ENCODE assay signal across 11 cellular contexts in genomic region chr7:34036069-34036920, GRCh38.
A peak's percentile ranks its signal among the peaks of the same experiment; 100 is the strongest.
DNase-seq lines count a peak whose midpoint lies in the region; ATAC-seq and TF ChIP-seq lines count a peak whose summit lies in the region.
"Had no signal": no experiment of that assay in that cellular context is flagged by ENCODE, and none has a peak within 500 bp of the region (broad histone marks: within the 10 kb centered on the region; RNA-seq: fewer than 3 reads in every experiment).

No MANE protein-coding gene starts in this region.

- TF ChIP-seq POLR2A in esophagus squamous epithelium (IDR thresholded peaks at IDR 0.05) = no peak

- H3K27me3 Mint-ChIP-seq in CD4-positive, alpha-beta memory T cell = peaks cover 1 to 2% of the 10 kb centered on the region in 2 donors

- H3K9me3 ChIP-seq in muscle layer of duodenum (ENCODE audit: control insufficient read depth in 1 of 2, low read length in 2 of 2) (no peaks in the 10 kb centered on the region), esophagus squamous epithelium (no peaks in the 10 kb centered on the region)
- no peaks in the 10 kb centered on the region for H3K9me3 ChIP-seq in CD4-positive, alpha-beta memory T cell (ENCODE audit: control insufficient read depth in 1 of 2, low read length in 2 of 2)

- H3K4me1 Mint-ChIP-seq in CD4-positive, alpha-beta memory T cell = no peaks in the 10 kb centered on the region
- H3K4me1 Mint-ChIP-seq: natural killer cell had no signal

- H3K36me3 ChIP-seq in muscle layer of duodenum (ENCODE audit: control insufficient read depth in 1 of 2, insufficient read depth in 2 of 2, low read length in 2 of 2) (no peaks in the 10 kb centered on the region), esophagus squamous epithelium (no peaks in the 10 kb centered on the region)
- no peaks in the 10 kb centered on the region for H3K36me3 ChIP-seq in CD4-positive, alpha-beta memory T cell (ENCODE audit: insufficient read depth, low read length)

- CTCF ChIA-PET in CD4-positive, alpha-beta memory T cell (lab: Charles Lee; ENCODE audit: partially characterized antibody) = no interaction called here

- POLR2A ChIA-PET in CD4-positive, alpha-beta memory T cell (lab: Charles Lee; ENCODE audit: partially characterized antibody) = no interaction called here

- no peaks in the 10 kb centered on the region for H3K36me3 Mint-ChIP-seq in CD4-positive, alpha-beta memory T cell
- H3K36me3 Mint-ChIP-seq: natural killer cell had no signal

- peaks cover 0 to 5% (median 0%) of the 10 kb centered on the region in 8 donors for H3K9me3 Mint-ChIP-seq in CD4-positive, alpha-beta memory T cell
- H3K9me3 Mint-ChIP-seq: natural killer cell had no signal

- H3K27me3 ChIP-seq in muscle layer of duodenum (ENCODE audit: low read depth, low read length) (no peaks in the 10 kb centered on the region), esophagus squamous epithelium (no peaks in the 10 kb centered on the region)
- no peaks in the 10 kb centered on the region for H3K27me3 ChIP-seq in CD4-positive, alpha-beta memory T cell (ENCODE audit: insufficient read depth, low read length)

- TF ChIP-seq CTCF in esophagus squamous epithelium (IDR thresholded peaks at IDR 0.05) = no peak

- H3K4me1 ChIP-seq in muscle layer of duodenum (ENCODE audit: control insufficient read depth in 1 of 2, insufficient read depth in 2 of 2, low read length in 2 of 2) (peaks cover 4 to 10% of the 10 kb centered on the region in 2 donors), esophagus squamous epithelium (peaks cover 0 to 9% (median 4%) of the 10 kb centered on the region in 3 donors)
- H3K4me1 ChIP-seq in CD4-positive, alpha-beta memory T cell (ENCODE audit: insufficient read depth, low read length) = no peaks in the 10 kb centered on the region

- ATAC-seq in HG03159 (IDR thresholded peaks at IDR 0.05; ENCODE audit: unreplicated experiment) = no peak
- ATAC-seq: natural killer cell had no signal

- H3K4me3 Mint-ChIP-seq in CD4-positive, alpha-beta memory T cell = no peak overlapping the region
- H3K4me3 Mint-ChIP-seq: natural killer cell had no signal

- intact Hi-C loops in esophagus squamous epithelium (cut with DNase I) = no loop called here
- intact Hi-C loops in CD4-positive, alpha-beta memory T cell (cut with micrococcal nuclease) = no loop called here

- 42 to 47% methylated on average over 7 to 8 of the region's 8 CpGs for WGBS in esophagus squamous epithelium, 2 donors

- no peak overlapping the region for H3K27ac Mint-ChIP-seq in CD4-positive, alpha-beta memory T cell
- H3K27ac Mint-ChIP-seq: natural killer cell had no signal

- H3K27ac ChIP-seq in epithelial cell of prostate (no peak overlapping the region), muscle layer of duodenum (ENCODE audit: low read length) (peak overlapping the region; percentile 4), esophagus squamous epithelium (no peak overlapping the region)
- H3K27ac ChIP-seq in CD4-positive, alpha-beta memory T cell (ENCODE audit: low read depth, low read length) = no peak overlapping the region

- H3K4me3 ChIP-seq in muscle layer of duodenum (ENCODE audit: low read depth in 1 of 2, low read length in 2 of 2) (peak overlapping the region in 1 of 2 donors; percentile 11), esophagus squamous epithelium (no peak overlapping the region)
- no peak overlapping the region for H3K4me3 ChIP-seq in CD4-positive, alpha-beta memory T cell (ENCODE audit: low read length in 2 of 2)

- DNase-seq in ELF-1 (ENCODE audit: low read depth, low spot score) = peak; percentile 61
- peak; percentile 87 for DNase-seq in OCI-M1 (lab: John Stamatoyannopoulos, UW)
- DNase-seq in epithelial cell of prostate (ENCODE audit: low read depth, low spot score) = peak; percentile 24
- no peak for DNase-seq in esophagus squamous epithelium (lab: John Stamatoyannopoulos, UW)
- no peak for DNase-seq in activated gamma-delta T cell (lab: John Stamatoyannopoulos, UW)
- no peak for DNase-seq in CD4-positive, alpha-beta memory T cell
- DNase-seq: DMS79, natural killer cell, NCI-H146 had no signal

Comparison
In these comparisons a context has a peak if more than half of its experiments do, and no peak if none do; other contexts are left out.
1. DNase-seq: peak in ELF-1 (single experiment), OCI-M1 (single experiment) and epithelial cell of prostate (single experiment); none in esophagus squamous epithelium (single experiment), activated gamma-delta T cell (single experiment) and CD4-positive, alpha-beta memory T cell (0 of 5).